ENCODE assay signal across 15 cellular contexts in genomic region chr9:33117816-33118215, GRCh38. TPM values are rescaled to one million over a fixed set of nuclear protein-coding genes. Genes with fewer than 3 reads are reported as not detected.
DNase-seq lines count a peak whose midpoint lies in the region; ATAC-seq and TF ChIP-seq lines count a peak whose summit lies in the region.
"Had no signal": no experiment of that assay in that cellular context is flagged by ENCODE, and none has a peak within 500 bp of the region (broad histone marks: within the 10 kb centered on the region; RNA-seq: fewer than 3 reads in every experiment).

No MANE protein-coding gene starts in this region.

- WGBS in tibial nerve, 2 donors, result 78 to 87% methylated on average over 4 of the region's 4 CpGs

- no peak overlapping the region for H3K4me3 Mint-ChIP-seq in activated CD8-positive, alpha-beta T cell treated with anti-CD3 and anti-CD28 coated beads, Interleukin-2, amount 10 ng/mL, durations not matched to agents 7 days and 5 days
- H3K4me3 Mint-ChIP-seq in memory B cell, result no peak overlapping the region
- H3K4me3 Mint-ChIP-seq: brain had no signal

- DNase-seq in Right ventricle myocardium superior (no peak), cardiac septum (ENCODE audit: low spot score) (no peak), memory B cell (ENCODE audit: low spot score in 2 of 2) (no peak), tibial nerve (ENCODE audit: low spot score in 2 of 2) (no peak), NCI-H2029 treated with DMSO at 0.1 percent for 48 hours (lab: John Stamatoyannopoulos, UW) (no peak), T1000 (lab: John Stamatoyannopoulos, UW) (no peak), SIG-M5 treated with dmso at 0.1 percent for 504 hours (lab: John Stamatoyannopoulos, UW; ENCODE audit: unreplicated experiment) (no peak)
- DNase-seq in activated CD8-positive, alpha-beta T cell treated with anti-CD3 and anti-CD28 coated beads, Interleukin-2, amount 10 ng/mL, durations not matched to agents 7 days and 5 days, result no peak
- DNase-seq: DND-41; NCI-H2227 treated with DMSO at 0.1 percent for 48 hours; pancreas; stimulated activated CD4-positive, alpha-beta T cell treated with anti-CD3 and anti-CD28 coated beads, Interleukin-1b, Interleukin-23, amount 100 ng/mL, for 48 hours had no signal

- H3K4me3 ChIP-seq in tibial nerve, result no peak overlapping the region
- H3K4me3 ChIP-seq: hepatocyte, lung, pancreas had no signal

- H3K27me3 Mint-ChIP-seq in activated CD8-positive, alpha-beta T cell treated with anti-CD3 and anti-CD28 coated beads, Interleukin-2, amount 10 ng/mL, durations not matched to agents 7 days and 5 days (ENCODE audit: low read depth), result no peaks in the 10 kb centered on the region
- H3K27me3 Mint-ChIP-seq in memory B cell, result no peaks in the 10 kb centered on the region
- H3K27me3 Mint-ChIP-seq: brain had no signal

- intact Hi-C loops in Right ventricle myocardium superior (cut with DNase I) (no loop called here), cardiac septum (cut with DNase I) (no loop called here)

- peak overlapping the region; percentile 10 for H3K27ac Mint-ChIP-seq in activated CD8-positive, alpha-beta T cell treated with anti-CD3 and anti-CD28 coated beads, Interleukin-2, amount 10 ng/mL, durations not matched to agents 7 days and 5 days
- H3K27ac Mint-ChIP-seq in memory B cell, result peak overlapping the region; percentile 91

- H3K9me3 ChIP-seq in tibial nerve, result no peaks in the 10 kb centered on the region
- H3K9me3 ChIP-seq: pancreas had no signal

- peak overlapping the region in 3 of 4 donors; percentile 3 to 90 (median 76) for H3K27ac ChIP-seq in tibial nerve
- H3K27ac ChIP-seq: hepatocyte, pancreas had no signal

- CTCF ChIA-PET in activated CD8-positive, alpha-beta T cell treated with anti-CD3 and anti-CD28 coated beads, Interleukin-2, amount 10 ng/mL, durations not matched to agents 7 days and 5 days (lab: Charles Lee), result interaction anchor here (1.0 to 1.2 kb wide), 2 partner anchors 33 to 52 kb away, joined by 3 read pairs; no protein-coding TSS in a partner anchor

- no peak for TF ChIP-seq CTCF in tibial nerve (IDR thresholded peaks at IDR 0.05)

- no peak for TF ChIP-seq EP300 in tibial nerve (IDR thresholded peaks at IDR 0.05)

- peaks cover 43% of the 10 kb centered on the region for H3K36me3 Mint-ChIP-seq in activated CD8-positive, alpha-beta T cell treated with anti-CD3 and anti-CD28 coated beads, Interleukin-2, amount 10 ng/mL, durations not matched to agents 7 days and 5 days (ENCODE audit: low read depth)
- H3K36me3 Mint-ChIP-seq in memory B cell, result peaks cover 27% of the 10 kb centered on the region

- H3K9me3 Mint-ChIP-seq in activated CD8-positive, alpha-beta T cell treated with anti-CD3 and anti-CD28 coated beads, Interleukin-2, amount 10 ng/mL, durations not matched to agents 7 days and 5 days (ENCODE audit: insufficient read depth), result no peaks in the 10 kb centered on the region
- H3K9me3 Mint-ChIP-seq in memory B cell, result no peaks in the 10 kb centered on the region
- H3K9me3 Mint-ChIP-seq: brain had no signal

- TF ChIP-seq POLR2A in tibial nerve (IDR thresholded peaks at IDR 0.05), result no peak

- ATAC-seq in Right ventricle myocardium superior (ENCODE audit: poor library complexity) (peak; percentile 21), memory B cell (ENCODE audit: low read depth) (no peak)
- no peak for ATAC-seq in activated CD8-positive, alpha-beta T cell treated with anti-CD3 and anti-CD28 coated beads, Interleukin-2, amount 10 ng/mL, durations not matched to agents 7 days and 5 days

- POLR2A ChIA-PET in activated CD8-positive, alpha-beta T cell treated with anti-CD3 and anti-CD28 coated beads, Interleukin-2, amount 10 ng/mL, durations not matched to agents 7 days and 5 days (lab: Charles Lee), result no interaction called here

- H3K27me3 ChIP-seq in tibial nerve, result no peaks in the 10 kb centered on the region
- H3K27me3 ChIP-seq: hepatocyte, pancreas had no signal

- peaks cover 0 to 35% (median 7%) of the 10 kb centered on the region in 4 donors for H3K4me1 ChIP-seq in tibial nerve
- H3K4me1 ChIP-seq: pancreas had no signal

- H3K36me3 ChIP-seq in tibial nerve, result peaks cover 0 to 66% (median 13%) of the 10 kb centered on the region in 3 donors

- H3K4me1 Mint-ChIP-seq in activated CD8-positive, alpha-beta T cell treated with anti-CD3 and anti-CD28 coated beads, Interleukin-2, amount 10 ng/mL, durations not matched to agents 7 days and 5 days (ENCODE audit: low read depth), result peaks cover 38% of the 10 kb centered on the region
- peaks cover 29% of the 10 kb centered on the region for H3K4me1 Mint-ChIP-seq in memory B cell
- H3K4me1 Mint-ChIP-seq: brain had no signal

RNA-seq across cellular contexts. Expression of gene SMU1, which starts 41.3 kb away (rescaled TPM):
- total RNA-seq in Right ventricle myocardium superior, result 14.6 TPM
- total RNA-seq in cardiac septum, result 16.4 TPM
- total RNA-seq in activated CD8-positive, alpha-beta T cell treated with anti-CD3 and anti-CD28 coated beads, Interleukin-2, amount 10 ng/mL, durations not matched to agents 7 days and 5 days, result 10 to 100 TPM; 21.7 to 22.6 TPM
- 10 to 100 TPM; 15.1 to 19.9 (median 16.8) TPM for total RNA-seq in tibial nerve

RNA-seq across cellular contexts. Expression of gene B4GALT1, which starts 49.3 kb away (rescaled TPM):
- total RNA-seq in Right ventricle myocardium superior (41.0 TPM), cardiac septum (35.7 TPM), tibial nerve (10 to 100 TPM; 51.6 to 74.4 (median 65.3) TPM)
- 10 to 100 TPM; 27.8 to 28.5 TPM for total RNA-seq in activated CD8-positive, alpha-beta T cell treated with anti-CD3 and anti-CD28 coated beads, Interleukin-2, amount 10 ng/mL, durations not matched to agents 7 days and 5 days
